Comparison of ENCODE assay signal across 27 cellular contexts in the genomic region with DNA sequence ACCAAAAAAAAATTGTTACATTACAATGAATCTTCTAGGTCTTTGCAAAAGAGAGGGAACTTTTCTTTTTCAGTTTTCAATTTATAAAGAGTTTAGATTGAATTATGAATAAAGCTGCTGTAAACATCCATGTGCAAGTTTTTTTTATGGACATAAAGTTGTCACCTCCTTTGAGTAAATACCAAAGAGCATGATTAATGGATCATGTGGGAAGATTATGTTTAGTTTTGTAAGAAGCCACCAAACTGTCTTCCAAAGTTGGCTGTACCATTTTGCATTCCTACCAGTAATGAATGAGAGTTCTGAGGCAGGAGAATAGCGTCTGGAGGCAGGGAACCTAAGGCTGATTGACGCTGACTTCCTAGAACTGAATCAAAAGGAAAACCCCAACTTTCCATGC.
"Had no signal": no experiment of that assay in that cellular context is flagged by ENCODE, and none has a peak within 500 bp of the region (broad histone marks: within the 10 kb centered on the region; RNA-seq: fewer than 3 reads in every experiment).

No MANE protein-coding gene starts in this region.

- H3K27me3 ChIP-seq: colonic mucosa, heart right ventricle, left lung, ovary, sigmoid colon, thyroid gland had no signal

- H3K27ac ChIP-seq: colonic mucosa, epithelial cell of prostate, heart right ventricle, left lung, lower lobe of right lung, ovary, psoas muscle, sigmoid colon, skin epidermis, thyroid gland had no signal

- H3K4me1 ChIP-seq: colonic mucosa, lower lobe of right lung had no signal

- DNase-seq: colonic mucosa; effector CD8-positive, alpha-beta T cell; endodermal cell; foreskin melanocyte; glutamatergic neuron; heart right ventricle; hippocampal formation; left cardiac atrium; left lung; lower lobe of right lung; natural killer cell; occipital lobe; ovary; posterior cingulate gyrus; psoas muscle; right cardiac atrium; sigmoid colon; stimulated activated CD4-positive, alpha-beta T cell treated with anti-CD3 and anti-CD28 coated beads, Interleukin-15, amount 100 ng/mL, for 24 hours; stimulated activated CD4-positive, alpha-beta T cell treated with anti-CD3 and anti-CD28 coated beads, Interleukin-2, amount 100 ng/mL, for 48 hours; stimulated activated naive B cell treated with anti-CD40 and anti-IgM and Interleukin-4, amounts not matched to agents 10 μg/mL and 1 μg/mL and 100 μg/mL, for 72 hours; thyroid gland had no signal

- H3K36me3 Mint-ChIP-seq: natural killer cell had no signal

- H3K36me3 ChIP-seq: colonic mucosa, left lung, lower lobe of right lung, ovary, sigmoid colon, thyroid gland had no signal

- H3K4me3 Mint-ChIP-seq: dendritic cell treated with granulocyte-macrophage colony-stimulating factor and Interleukin-4, amounts not matched to agents 40 ng/mL and 50 ng/mL, for 4 days; endodermal cell; natural killer cell; stimulated activated naive B cell treated with anti-CD40 and anti-IgM and Interleukin-4, amounts not matched to agents 10 μg/mL and 1 μg/mL and 100 μg/mL, for 72 hours; stimulated activated naive CD8-positive, alpha-beta T cell treated with anti-CD3 and anti-CD28 coated beads, Interleukin-15, Interleukin-2, amounts not matched to agents 100 ng/mL and 50 ng/mL, for 24 hours; type B pancreatic cell had no signal

- H3K4me3 ChIP-seq: colonic mucosa, heart right ventricle, left lung, lower lobe of right lung, ovary, psoas muscle, sigmoid colon, skin epidermis, thyroid gland had no signal

- H3K27me3 Mint-ChIP-seq: dendritic cell treated with granulocyte-macrophage colony-stimulating factor and Interleukin-4, amounts not matched to agents 40 ng/mL and 50 ng/mL, for 4 days; stimulated activated naive B cell treated with anti-CD40 and anti-IgM and Interleukin-4, amounts not matched to agents 10 μg/mL and 1 μg/mL and 100 μg/mL, for 72 hours; stimulated activated naive CD8-positive, alpha-beta T cell treated with anti-CD3 and anti-CD28 coated beads, Interleukin-15, Interleukin-2, amounts not matched to agents 100 ng/mL and 50 ng/mL, for 24 hours; type B pancreatic cell had no signal

- H3K9me3 ChIP-seq: colonic mucosa, left lung, lower lobe of right lung, ovary, sigmoid colon, thyroid gland had no signal

- ATAC-seq: esophagus mucosa, heart right ventricle, left cardiac atrium, left lung, lower lobe of right lung, natural killer cell, psoas muscle, right cardiac atrium had no signal

- H3K27ac Mint-ChIP-seq: dendritic cell treated with granulocyte-macrophage colony-stimulating factor and Interleukin-4, amounts not matched to agents 40 ng/mL and 50 ng/mL, for 4 days; endodermal cell; type B pancreatic cell had no signal
